ENCODE assay signal across 25 cellular contexts in genomic region chr22:48065852-48066251, GRCh38.
DNase-seq lines count a peak whose midpoint lies in the region; ATAC-seq and TF ChIP-seq lines count a peak whose summit lies in the region.
"Had no signal": no experiment of that assay in that cellular context is flagged by ENCODE, and none has a peak within 500 bp of the region (broad histone marks: within the 10 kb centered on the region; RNA-seq: fewer than 3 reads in every experiment).

No MANE protein-coding gene starts in this region.

- H3K36me3 ChIP-seq in BLaER1 treated with 17β-estradiol and CSF1 and Interleukin-3, amounts not matched to agents 10 nM and 100 nM, result no peaks in the 10 kb centered on the region
- H3K36me3 ChIP-seq in RWPE2 (ENCODE audit: low read depth), result no peaks in the 10 kb centered on the region
- no peaks in the 10 kb centered on the region for H3K36me3 ChIP-seq in PC-3 (ENCODE audit: low read depth, low read length)

- H3K9me3 Mint-ChIP-seq in activated naive CD4-positive, alpha-beta T cell treated with anti-CD3 and anti-CD28 coated beads, Interleukin-2, amount 50 U/mL, for 72 hours, result peaks cover 0 to 7% of the 10 kb centered on the region in 2 donors

- peak; percentile 43 for DNase-seq in G401 (ENCODE audit: low spot score)
- peak; percentile 37 for DNase-seq in RWPE2 (ENCODE audit: low spot score)
- peak; percentile 28 for DNase-seq in posterior vena cava (ENCODE audit: low spot score)
- DNase-seq in activated naive CD4-positive, alpha-beta T cell treated with anti-CD3 and anti-CD28 coated beads, Interleukin-2, amount 50 U/mL, for 72 hours (ENCODE audit: low spot score in 2 of 2), result no peak
- DNase-seq in globus pallidus (ENCODE audit: low spot score), result no peak
- DNase-seq in PC-3, result no peak
- DNase-seq in UCSD-AML1 (lab: John Stamatoyannopoulos, UW; ENCODE audit: unreplicated experiment), result no peak
- DNase-seq: Calu3; CD8-positive, alpha-beta memory T cell; H9; Karpas-422; NCI-H1092; NCI-H1436; NCI-H1930; NCI-H2107; NCI-H2227 treated with DMSO at 0.1 percent for 48 hours; NCI-H524 treated with DMSO at 0.1 percent for 48 hours; NCI-H774; SHP77 treated with DMSO at 0.1 percent for 48 hours had no signal

- TF ChIP-seq CTCF in RWPE2 (IDR thresholded peaks at IDR 0.05; ENCODE audit: poor library complexity, severe bottlenecking) (no peak), PC-3 (conservative IDR thresholded peaks at IDR 0.05; ENCODE audit: low read depth, low read length) (no peak)

- peaks cover 0 to 7% (median 0%) of the 10 kb centered on the region in 11 experiments; a peak in 1 of 22 replicates for H3K9me3 ChIP-seq in BLaER1 treated with 17β-estradiol and CSF1 and Interleukin-3, amounts not matched to agents 10 nM and 100 nM (replicated peaks in 1 of 11)
- peaks cover 2% of the 10 kb centered on the region for H3K9me3 ChIP-seq in RWPE2 (ENCODE audit: severe bottlenecking)
- no peaks in the 10 kb centered on the region for H3K9me3 ChIP-seq in PC-3 (ENCODE audit: low read length)

- H3K27me3 ChIP-seq in BLaER1 treated with 17β-estradiol and CSF1 and Interleukin-3, amounts not matched to agents 10 nM and 100 nM, result no peaks in the 10 kb centered on the region
- H3K27me3 ChIP-seq in RWPE2 (ENCODE audit: insufficient read depth, poor library complexity, severe bottlenecking) (no peaks in the 10 kb centered on the region), PC-3 (ENCODE audit: low read length) (no peaks in the 10 kb centered on the region)

- H3K9ac ChIP-seq in BLaER1 treated with 17β-estradiol and CSF1 and Interleukin-3, amounts not matched to agents 10 nM and 100 nM, result no peak overlapping the region
- H3K9ac ChIP-seq in PC-3 (ENCODE audit: low read length), result no peak overlapping the region

- intact Hi-C loops in posterior vena cava (cut with DNase I), result no loop called here
- intact Hi-C loops in PC-3 (cut with micrococcal nuclease), result no loop called here

- H3K79me2 ChIP-seq in PC-3 (ENCODE audit: low read length), result no peaks in the 10 kb centered on the region

- no peaks in the 10 kb centered on the region for H3K9me2 ChIP-seq in PC-3 (replicated peaks; ENCODE audit: low read length)

- no peaks in the 10 kb centered on the region for H3F3A ChIP-seq in PC-3 (ENCODE audit: low read length, unreplicated experiment)

- no peak overlapping the region for H3K27ac Mint-ChIP-seq in activated naive CD4-positive, alpha-beta T cell treated with anti-CD3 and anti-CD28 coated beads, Interleukin-2, amount 50 U/mL, for 72 hours
- H3K27ac Mint-ChIP-seq: CD14-positive monocyte; CD8-positive, alpha-beta memory T cell; GM23338; H9 had no signal

- in situ Hi-C loops in G401 (cut with HindIII; ENCODE audit: low sequenced_read_pairs), result no loop called here

- no peak overlapping the region for H2AFZ ChIP-seq in PC-3 (ENCODE audit: low read length)
- H2AFZ ChIP-seq: GM23338 had no signal

- peak overlapping the region in 7 of 11 experiments; percentile 1 to 68 (median 54); a peak in 13 of 22 replicates for H3K4me2 ChIP-seq in BLaER1 treated with 17β-estradiol and CSF1 and Interleukin-3, amounts not matched to agents 10 nM and 100 nM
- H3K4me2 ChIP-seq in PC-3 (ENCODE audit: low read length), result no peak overlapping the region
- H3K4me2 ChIP-seq: GM23338 had no signal

- H3K4me1 ChIP-seq in BLaER1 treated with 17β-estradiol and CSF1 and Interleukin-3, amounts not matched to agents 10 nM and 100 nM, result peaks cover 0 to 14% (median 10%) of the 10 kb centered on the region in 10 experiments; a peak in 13 of 20 replicates
- H3K4me1 ChIP-seq in RWPE2 (ENCODE audit: insufficient read depth, poor library complexity, severe bottlenecking), result no peaks in the 10 kb centered on the region
- no peaks in the 10 kb centered on the region for H3K4me1 ChIP-seq in PC-3 (ENCODE audit: insufficient read depth, low read length)

- no peak overlapping the region for H3K4me3 ChIP-seq in BLaER1 treated with 17β-estradiol and CSF1 and Interleukin-3, amounts not matched to agents 10 nM and 100 nM
- H3K4me3 ChIP-seq in RWPE2 (ENCODE audit: severe bottlenecking), result no peak overlapping the region
- no peak overlapping the region for H3K4me3 ChIP-seq in PC-3 (ENCODE audit: low read length)
- H3K4me3 ChIP-seq: GM23338, SK-N-MC had no signal

- BruUV-seq in PC-3 (replicated peaks; lab: Mats Ljungman, UMichigan), result no TSS peak

- peaks cover 0 to 4% (median 0%) of the 10 kb centered on the region in 11 experiments; a peak in 1 of 22 replicates for H4K20me1 ChIP-seq in BLaER1 treated with 17β-estradiol and CSF1 and Interleukin-3, amounts not matched to agents 10 nM and 100 nM
- H4K20me1 ChIP-seq in PC-3 (ENCODE audit: low read length), result no peaks in the 10 kb centered on the region

- no peaks in the 10 kb centered on the region for H3K36me3 Mint-ChIP-seq in activated naive CD4-positive, alpha-beta T cell treated with anti-CD3 and anti-CD28 coated beads, Interleukin-2, amount 50 U/mL, for 72 hours
- H3K36me3 Mint-ChIP-seq: CD14-positive monocyte; CD8-positive, alpha-beta memory T cell had no signal

- H3K27ac ChIP-seq in BLaER1 treated with 17β-estradiol and CSF1 and Interleukin-3, amounts not matched to agents 10 nM and 100 nM, result no peak overlapping the region
- H3K27ac ChIP-seq in RWPE2 (ENCODE audit: poor library complexity, severe bottlenecking) (no peak overlapping the region), PC-3 (ENCODE audit: low read length) (no peak overlapping the region)
- H3K27ac ChIP-seq: RWPE1, SK-N-MC had no signal

- no peak for ATAC-seq in RWPE2 (ENCODE audit: low read depth)
- ATAC-seq in activated naive CD4-positive, alpha-beta T cell treated with anti-CD3 and anti-CD28 coated beads, Interleukin-2, amount 50 U/mL, for 72 hours, result no peak
- ATAC-seq in PC-3, result no peak
- ATAC-seq: GM23338, HepG2 had no signal

- POLR2A ChIA-PET in PC-3 (lab: Charles Lee; ENCODE audit: unreplicated experiment), result no interaction called here

- CTCF ChIA-PET in PC-3 (lab: Charles Lee), result no interaction called here

Comparison
In these comparisons a context has a peak if more than half of its experiments do, and no peak if none do; other contexts are left out.
1. DNase-seq: peak in G401 (single experiment), RWPE2 (single experiment) and posterior vena cava (single experiment); none in activated naive CD4-positive, alpha-beta T cell treated with anti-CD3 and anti-CD28 coated beads, Interleukin-2, amount 50 U/mL, for 72 hours (0 of 2), globus pallidus (single experiment), PC-3 (single experiment) and UCSD-AML1 (single experiment).